Comparison of ENCODE assay signal across 8 cellular contexts in genomic region chr12:30822385-30823139, GRCh38.
A peak's percentile ranks its signal among the peaks of the same experiment; 100 is the strongest.
DNase-seq lines count a peak whose midpoint lies in the region; ATAC-seq and TF ChIP-seq lines count a peak whose summit lies in the region.

No MANE protein-coding gene starts in this region.

- TF ChIP-seq CTCF in SK-N-SH (IDR thresholded peaks at IDR 0.05) = no peak
- no peak for TF ChIP-seq CTCF in lung (IDR thresholded peaks at IDR 0.05; ENCODE audit: control extremely low read depth, extremely low read depth)

- H3K9me3 Mint-ChIP-seq in activated CD8-positive, alpha-beta T cell treated with anti-CD3 and anti-CD28 coated beads, Interleukin-2, amount 10 ng/mL, durations not matched to agents 7 days and 5 days (ENCODE audit: insufficient read depth) = no peaks in the 10 kb centered on the region
- no peaks in the 10 kb centered on the region for H3K9me3 Mint-ChIP-seq in stimulated activated effector memory CD8-positive, alpha-beta T cell treated with anti-CD3 and anti-CD28 coated beads, Interleukin-12 subunit alpha, Interleukin-12 subunit beta, amount 100 ng/mL, for 72 hours

- H3K36me3 ChIP-seq in SK-N-SH (replicated peaks in 1 of 2; ENCODE audit: control insufficient read depth in 1 of 2, insufficient read depth in 2 of 2, low read length in 1 of 2) = no peaks in the 10 kb centered on the region
- no peaks in the 10 kb centered on the region for H3K36me3 ChIP-seq in endocrine pancreas (ENCODE audit: control insufficient read depth, insufficient read depth, low read length)
- H3K36me3 ChIP-seq in lung (ENCODE audit: control insufficient read depth in 2 of 2, insufficient read depth in 2 of 2, low read length in 2 of 2) = no peaks in the 10 kb centered on the region

- no peak overlapping the region for H2AFZ ChIP-seq in SK-N-SH (ENCODE audit: low read depth)

- H3K27me3 ChIP-seq in SK-N-SH (ENCODE audit: insufficient read depth) = no peaks in the 10 kb centered on the region
- H3K27me3 ChIP-seq in endocrine pancreas (ENCODE audit: control insufficient read depth, insufficient read depth, low read length) = no peaks in the 10 kb centered on the region
- H3K27me3 ChIP-seq in lung (ENCODE audit: control insufficient read depth, insufficient read depth) = no peaks in the 10 kb centered on the region

- H3K36me3 Mint-ChIP-seq in activated CD8-positive, alpha-beta T cell treated with anti-CD3 and anti-CD28 coated beads, Interleukin-2, amount 10 ng/mL, durations not matched to agents 7 days and 5 days (ENCODE audit: low read depth) = no peaks in the 10 kb centered on the region
- no peaks in the 10 kb centered on the region for H3K36me3 Mint-ChIP-seq in stimulated activated effector memory CD8-positive, alpha-beta T cell treated with anti-CD3 and anti-CD28 coated beads, Interleukin-12 subunit alpha, Interleukin-12 subunit beta, amount 100 ng/mL, for 72 hours

- no peak overlapping the region for H3K4me2 ChIP-seq in SK-N-SH

- H3K9ac ChIP-seq in SK-N-SH (no peak overlapping the region), endocrine pancreas (ENCODE audit: control insufficient read depth, insufficient read depth, low read length) (peak overlapping the region; percentile 42)

- H3K4me1 ChIP-seq in SK-N-SH (ENCODE audit: control insufficient read depth in 1 of 2, insufficient read depth in 2 of 2, low read depth in 1 of 2, low read length in 1 of 2) = no peaks in the 10 kb centered on the region
- no peaks in the 10 kb centered on the region for H3K4me1 ChIP-seq in endocrine pancreas (ENCODE audit: control insufficient read depth, insufficient read depth, low read length)
- peaks cover 2% of the 10 kb centered on the region in 2 donors for H3K4me1 ChIP-seq in lung (ENCODE audit: control insufficient read depth in 2 of 2, insufficient read depth in 2 of 2, low read length in 2 of 2)

- peak; percentile 33 for DNase-seq in SK-N-SH
- peak; percentile 49 for DNase-seq in activated CD8-positive, alpha-beta T cell treated with anti-CD3 and anti-CD28 coated beads, Interleukin-2, amount 10 ng/mL, durations not matched to agents 7 days and 5 days
- peak; percentile 81 for DNase-seq in lung (ENCODE audit: low spot score)
- DNase-seq in stimulated activated effector memory CD8-positive, alpha-beta T cell treated with anti-CD3 and anti-CD28 coated beads, Interleukin-12 subunit alpha, Interleukin-12 subunit beta, amount 100 ng/mL, for 72 hours (ENCODE audit: low spot score in 2 of 2) = peak; percentile 12 to 63

- H3K9me3 ChIP-seq in SK-N-SH (no peaks in the 10 kb centered on the region), endocrine pancreas (ENCODE audit: control insufficient read depth, low read length) (no peaks in the 10 kb centered on the region), lung (ENCODE audit: control insufficient read depth in 2 of 2, insufficient read depth in 1 of 2, low read length in 1 of 2) (peaks cover 0 to 2% of the 10 kb centered on the region in 2 donors)

- no peaks in the 10 kb centered on the region for H3K9me2 ChIP-seq in SK-N-SH

- H3K4me3 Mint-ChIP-seq in activated CD8-positive, alpha-beta T cell treated with anti-CD3 and anti-CD28 coated beads, Interleukin-2, amount 10 ng/mL, durations not matched to agents 7 days and 5 days = peak overlapping the region; percentile 65
- H3K4me3 Mint-ChIP-seq in stimulated activated effector memory CD8-positive, alpha-beta T cell treated with anti-CD3 and anti-CD28 coated beads, Interleukin-12 subunit alpha, Interleukin-12 subunit beta, amount 100 ng/mL, for 72 hours = peak overlapping the region; percentile 80

- no peak for ATAC-seq in SK-N-SH treated with all-trans-retinoic acid at 6 μM for 48 hours
- peak; percentile 24 for ATAC-seq in HG03558 (IDR thresholded peaks at IDR 0.05; ENCODE audit: extremely low read depth, unreplicated experiment)
- ATAC-seq in activated CD8-positive, alpha-beta T cell treated with anti-CD3 and anti-CD28 coated beads, Interleukin-2, amount 10 ng/mL, durations not matched to agents 7 days and 5 days = peak; percentile 75
- ATAC-seq in lung (ENCODE audit: insufficient read depth, low FRiP score) = peak; percentile 81
- ATAC-seq in stimulated activated effector memory CD8-positive, alpha-beta T cell treated with anti-CD3 and anti-CD28 coated beads, Interleukin-12 subunit alpha, Interleukin-12 subunit beta, amount 100 ng/mL, for 72 hours = peak; percentile 78
- no peak for ATAC-seq in GM21367 (IDR thresholded peaks at IDR 0.05; ENCODE audit: unreplicated experiment)

- H3K27ac Mint-ChIP-seq in activated CD8-positive, alpha-beta T cell treated with anti-CD3 and anti-CD28 coated beads, Interleukin-2, amount 10 ng/mL, durations not matched to agents 7 days and 5 days = no peak overlapping the region
- H3K27ac Mint-ChIP-seq in stimulated activated effector memory CD8-positive, alpha-beta T cell treated with anti-CD3 and anti-CD28 coated beads, Interleukin-12 subunit alpha, Interleukin-12 subunit beta, amount 100 ng/mL, for 72 hours = peak overlapping the region; percentile 45

- no peaks in the 10 kb centered on the region for H3F3A ChIP-seq in SK-N-SH (replicated peaks; ENCODE audit: insufficient read depth)

- H4K20me1 ChIP-seq in SK-N-SH (ENCODE audit: insufficient read depth) = no peaks in the 10 kb centered on the region

- no peak overlapping the region for H3K27ac ChIP-seq in SK-N-SH (ENCODE audit: low read depth in 2 of 2, low read length in 1 of 2)
- H3K27ac ChIP-seq in lung (ENCODE audit: low read depth in 1 of 2, low read length in 1 of 2) = peak overlapping the region; percentile 72 to 76

- H3K4me3 ChIP-seq in SK-N-SH (ENCODE audit: low read depth in 2 of 2, low read length in 1 of 2) = no peak overlapping the region
- peak overlapping the region; percentile 70 for H3K4me3 ChIP-seq in endocrine pancreas (ENCODE audit: control insufficient read depth, insufficient read depth, low read length)
- H3K4me3 ChIP-seq in lung = peak overlapping the region; percentile 15

- H3K79me2 ChIP-seq in SK-N-SH (ENCODE audit: insufficient read depth) = no peaks in the 10 kb centered on the region

- TF ChIP-seq RAD21 in SK-N-SH (IDR thresholded peaks at IDR 0.05; ENCODE audit: low read length) = no peak

- peaks cover 17% of the 10 kb centered on the region for H3K4me1 Mint-ChIP-seq in activated CD8-positive, alpha-beta T cell treated with anti-CD3 and anti-CD28 coated beads, Interleukin-2, amount 10 ng/mL, durations not matched to agents 7 days and 5 days (ENCODE audit: low read depth)
- H3K4me1 Mint-ChIP-seq in stimulated activated effector memory CD8-positive, alpha-beta T cell treated with anti-CD3 and anti-CD28 coated beads, Interleukin-12 subunit alpha, Interleukin-12 subunit beta, amount 100 ng/mL, for 72 hours = peaks cover 28% of the 10 kb centered on the region

- WGBS in SK-N-SH (ENCODE audit: low lambda C conversion rate) = 90% methylated on average over 31 of the region's 47 CpGs
- 3 to 5% methylated on average over 47 of the region's 47 CpGs for WGBS in lung, 2 donors

- CTCF ChIA-PET in SK-N-SH (lab: Yijun Ruan, JAX) = interaction anchor here (1.0 to 2.3 kb wide), 3 partner anchors 15 to 28 kb away, joined by 3 to 7 read pairs (median 6); no protein-coding TSS in a partner anchor
- CTCF ChIA-PET in activated CD8-positive, alpha-beta T cell treated with anti-CD3 and anti-CD28 coated beads, Interleukin-2, amount 10 ng/mL, durations not matched to agents 7 days and 5 days (lab: Charles Lee) = interaction anchor here (1.2 to 1.3 kb wide), 3 partner anchors 15 to 1303 kb away, joined by 3 to 5 read pairs (median 3); no protein-coding TSS in a partner anchor

- POLR2A ChIA-PET in SK-N-SH (lab: Yijun Ruan, JAX) = no interaction called here
- POLR2A ChIA-PET in activated CD8-positive, alpha-beta T cell treated with anti-CD3 and anti-CD28 coated beads, Interleukin-2, amount 10 ng/mL, durations not matched to agents 7 days and 5 days (lab: Charles Lee) = interaction anchor here (1.3 kb wide), 1 partner anchor 67 kb away, joined by 4 read pairs; the partner anchor contains the start of gene CAPRIN2

- peaks cover 51% of the 10 kb centered on the region for H3K27me3 Mint-ChIP-seq in activated CD8-positive, alpha-beta T cell treated with anti-CD3 and anti-CD28 coated beads, Interleukin-2, amount 10 ng/mL, durations not matched to agents 7 days and 5 days (ENCODE audit: low read depth)

- TF ChIP-seq EP300 in SK-N-SH (IDR thresholded peaks at IDR 0.05; ENCODE audit: borderline replicate concordance in 1 of 2, low read depth in 1 of 2, low read length in 1 of 2) = no peak

TF ChIP-seq in SK-N-SH, 30 proteins besides CTCF, POLR2A, EP300 and RAD21 (continues in another document):
- TF ChIP-seq, protein P1, sequence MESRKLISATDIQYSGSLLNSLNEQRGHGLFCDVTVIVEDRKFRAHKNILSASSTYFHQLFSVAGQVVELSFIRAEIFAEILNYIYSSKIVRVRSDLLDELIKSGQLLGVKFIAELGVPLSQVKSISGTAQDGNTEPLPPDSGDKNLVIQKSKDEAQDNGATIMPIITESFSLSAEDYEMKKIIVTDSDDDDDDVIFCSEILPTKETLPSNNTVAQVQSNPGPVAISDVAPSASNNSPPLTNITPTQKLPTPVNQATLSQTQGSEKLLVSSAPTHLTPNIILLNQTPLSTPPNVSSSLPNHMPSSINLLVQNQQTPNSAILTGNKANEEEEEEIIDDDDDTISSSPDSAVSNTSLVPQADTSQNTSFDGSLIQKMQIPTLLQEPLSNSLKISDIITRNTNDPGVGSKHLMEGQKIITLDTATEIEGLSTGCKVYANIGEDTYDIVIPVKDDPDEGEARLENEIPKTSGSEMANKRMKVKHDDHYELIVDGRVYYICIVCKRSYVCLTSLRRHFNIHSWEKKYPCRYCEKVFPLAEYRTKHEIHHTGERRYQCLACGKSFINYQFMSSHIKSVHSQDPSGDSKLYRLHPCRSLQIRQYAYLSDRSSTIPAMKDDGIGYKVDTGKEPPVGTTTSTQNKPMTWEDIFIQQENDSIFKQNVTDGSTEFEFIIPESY (IDR thresholded peaks at IDR 0.05; ENCODE audit: borderline replicate concordance, low read depth) = no peak

TF ChIP-seq in SK-N-SH treated with all-trans-retinoic acid at 6 μM for 48 hours, 23 proteins besides CTCF, POLR2A, EP300 and RAD21 (continues in another document):
- TF ChIP-seq BACH2 (CRISPR knock-in tag; IDR thresholded peaks at IDR 0.05; ENCODE audit: borderline replicate concordance) (no peak), CSDC2 (CRISPR knock-in tag; IDR thresholded peaks at IDR 0.05) (no peak), RARB (CRISPR knock-in tag; IDR thresholded peaks at IDR 0.05) (no peak), SNAI2 (CRISPR knock-in tag; IDR thresholded peaks at IDR 0.05) (no peak), ZC3H10 (CRISPR knock-in tag; IDR thresholded peaks at IDR 0.05) (no peak)

Comparison
In these comparisons a context has a peak if more than half of its experiments do, and no peak if none do; other contexts are left out.
1. H3K27ac ChIP-seq: peak in lung (2 of 2); none in SK-N-SH (0 of 2).
2. H3K4me3 ChIP-seq: peak in endocrine pancreas (single experiment) and lung (single experiment); none in SK-N-SH (0 of 2).
3. ATAC-seq: peak in HG03558 (single experiment), activated CD8-positive, alpha-beta T cell treated with anti-CD3 and anti-CD28 coated beads, Interleukin-2, amount 10 ng/mL, durations not matched to agents 7 days and 5 days (single experiment), lung (single experiment) and stimulated activated effector memory CD8-positive, alpha-beta T cell treated with anti-CD3 and anti-CD28 coated beads, Interleukin-12 subunit alpha, Interleukin-12 subunit beta, amount 100 ng/mL, for 72 hours (single experiment); none in SK-N-SH treated with all-trans-retinoic acid at 6 μM for 48 hours (single experiment) and GM21367 (single experiment).
4. Peak in every context shown above with its lines, with median percentiles within 50 percentile points of each other: DNase-seq.